ENCODE assay signal across 1 cellular context in genomic region chr9:37747271-37747753, GRCh38.
A peak's percentile ranks its signal among the peaks of the same experiment; 100 is the strongest.
TF ChIP-seq lines count a peak whose summit lies in the region.

No MANE protein-coding gene starts in this region.

TF ChIP-seq in K562, 482 proteins besides CTCF, POLR2A, EP300 and RAD21 (continued from another document and continues in another):
- TF ChIP-seq MGA (IDR thresholded peaks at IDR 0.05) (0 out of 2 replicates have a peak, but pooled peaks have one; percentile 33), TEAD1 (CRISPR knock-in tag; IDR thresholded peaks at IDR 0.05) (no peak), CTCFL (IDR thresholded peaks at IDR 0.05; ENCODE audit: borderline replicate concordance, insufficient read depth, low read depth, low read length, poor library complexity, severe bottlenecking) (no peak), MYC (IDR thresholded peaks at IDR 0.05; ENCODE audit: low read depth, low read length) (peak; percentile 97), MYC (CRISPR knock-in tag; IDR thresholded peaks at IDR 0.05; ENCODE audit: borderline replicate concordance, low read depth) (no peak), SNIP1 (IDR thresholded peaks at IDR 0.05; ENCODE audit: low read depth) (no peak), CBX5 (IDR thresholded peaks at IDR 0.05; ENCODE audit: borderline replicate concordance, low read depth) (no peak), ZNF347 (CRISPR knock-in tag; IDR thresholded peaks at IDR 0.05; ENCODE audit: low read depth) (no peak), ZNF175 (CRISPR knock-in tag; IDR thresholded peaks at IDR 0.05; ENCODE audit: low read depth) (no peak), NONO (IDR thresholded peaks at IDR 0.05; ENCODE audit: low read depth in 2 of 2, low read length in 1 of 2) (no peak), TRIM25 (IDR thresholded peaks at IDR 0.05; ENCODE audit: borderline replicate concordance) (no peak), ZNF764 (CRISPR knock-in tag; IDR thresholded peaks at IDR 0.05; ENCODE audit: low read depth) (no peak), CREB5 (CRISPR knock-in tag; IDR thresholded peaks at IDR 0.05) (no peak), RNF2 (IDR thresholded peaks at IDR 0.05) (no peak), ZNF280B (CRISPR knock-in tag; IDR thresholded peaks at IDR 0.05) (no peak), DEAF1 (CRISPR knock-in tag; IDR thresholded peaks at IDR 0.05) (peak; percentile 87), ZC3H11A (IDR thresholded peaks at IDR 0.05; ENCODE audit: low read depth, low read length) (0 out of 2 replicates have a peak, but pooled peaks have one; percentile 34), MNT (conservative IDR thresholded peaks at IDR 0.05) (peak in 1 of 2 experiments; percentile 82; a peak in 3 of 4 replicates), HDAC2 (IDR thresholded peaks at IDR 0.05) (0 out of 2 replicates have a peak, but pooled peaks have one; percentile 11), SOX6 (IDR thresholded peaks at IDR 0.05) (0 out of 2 replicates have a peak, but pooled peaks have one; percentile 31), BRD4 (IDR thresholded peaks at IDR 0.05) (no peak), ATF1 (CRISPR knock-in tag; IDR thresholded peaks at IDR 0.05) (no peak), ATF1 (tag; IDR thresholded peaks at IDR 0.05) (no peak), TAF1 (IDR thresholded peaks at IDR 0.05; ENCODE audit: control insufficient read depth, extremely low read depth, insufficient read depth, low read length, severe bottlenecking) (no peak), FOXK1 (CRISPR knock-in tag; IDR thresholded peaks at IDR 0.05; ENCODE audit: borderline replicate concordance) (no peak), SP1 (CRISPR knock-in tag; IDR thresholded peaks at IDR 0.05) (no peak), PRDM10 (IDR thresholded peaks at IDR 0.05; ENCODE audit: partially characterized antibody) (no peak), FOXM1 (IDR thresholded peaks at IDR 0.05; ENCODE audit: low read depth) (no peak), FOXM1 (CRISPR knock-in tag; IDR thresholded peaks at IDR 0.05; ENCODE audit: low read depth) (no peak)
